ENCODE assay signal across 8 cellular contexts in the genomic region with DNA sequence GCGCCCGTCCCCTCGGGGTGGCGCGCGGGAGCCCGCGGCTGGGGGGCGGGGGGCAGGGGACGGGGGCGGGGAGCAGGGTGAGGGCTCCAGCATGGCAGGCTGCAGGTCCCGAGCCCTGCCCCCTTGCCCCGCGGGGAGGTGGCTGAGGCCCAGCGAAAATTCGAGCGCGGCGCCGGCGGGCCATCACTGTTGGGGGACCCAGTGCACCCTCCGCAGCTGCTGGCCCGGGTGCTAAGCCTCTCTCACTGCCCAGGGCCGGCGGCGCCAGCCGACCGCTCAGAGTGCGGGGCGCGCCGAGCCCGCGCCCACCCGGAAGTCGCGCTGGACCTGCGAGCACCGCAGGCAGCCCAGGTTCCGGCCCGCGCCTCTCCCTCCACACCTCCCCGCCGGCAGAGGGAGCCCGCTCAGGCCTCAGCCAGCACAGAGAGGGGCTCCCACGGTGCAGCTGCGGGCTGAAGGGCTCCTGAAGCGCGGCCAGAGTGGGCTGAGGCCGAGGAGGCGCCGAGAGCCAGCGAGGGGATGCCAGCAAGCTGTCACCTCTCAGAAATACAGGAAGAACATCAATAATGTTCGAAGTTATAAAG.
DNase-seq lines count a peak whose midpoint lies in the region; TF ChIP-seq lines count a peak whose summit lies in the region.
"Not testable (repeated sequence)": the region's sequence is repeated elsewhere in the genome, so short reads cannot be mapped to it uniquely, and the experiment has no call there.

No MANE protein-coding gene starts in this region.

- not testable (repeated sequence) for H3K27ac ChIP-seq in ACC112 (ENCODE audit: low read depth, low read length)
- H3K27ac ChIP-seq in esophagus muscularis mucosa (replicated peaks in 1 of 4), result peak overlapping the region; percentile 85 to 90 (median 87)
- peak overlapping the region; percentile 59 for H3K27ac ChIP-seq in mesodermal cell (ENCODE audit: low read depth, low read length, severe bottlenecking)

- H3K79me2 ChIP-seq in ACC112 (ENCODE audit: control insufficient read depth, insufficient read depth, low read length, unreplicated experiment), result not testable (repeated sequence)

- H3K4me3 ChIP-seq in ACC112 (ENCODE audit: low read depth, low read length) (peak overlapping the region; percentile 74), esophagus muscularis mucosa (peak overlapping the region; percentile 66 to 80 (median 72)), mesodermal cell (ENCODE audit: extremely low read depth, insufficient read depth, low read length, poor library complexity, severe bottlenecking) (peak overlapping the region; percentile 32)

- not testable (repeated sequence) for H3K9me3 ChIP-seq in esophagus muscularis mucosa; mesodermal cell (ENCODE audit: control insufficient read depth, low read length)

- peak; percentile 50 to 67 (median 50) for TF ChIP-seq CTCF in esophagus muscularis mucosa (IDR thresholded peaks at IDR 0.05)

- H3K36me3 ChIP-seq in ACC112 (ENCODE audit: insufficient read depth, low read length); esophagus muscularis mucosa; mesodermal cell (ENCODE audit: control insufficient read depth, insufficient read depth, low read length): not testable (repeated sequence)

- not testable (repeated sequence) for H3K27me3 ChIP-seq in ACC112 (ENCODE audit: insufficient read depth, low read length); esophagus muscularis mucosa

- not testable (repeated sequence) for TF ChIP-seq EP300 in esophagus muscularis mucosa (IDR thresholded peaks at IDR 0.05)

- H3K4me1 ChIP-seq in ACC112 (ENCODE audit: control insufficient read depth, insufficient read depth, low read length, unreplicated experiment); esophagus muscularis mucosa; mesodermal cell (ENCODE audit: control insufficient read depth, insufficient read depth, low read length, poor library complexity, severe bottlenecking): not testable (repeated sequence)

- intact Hi-C loops in esophagus muscularis mucosa (cut with DNase I), result not testable (repeated sequence)

- 0% methylated on average over 11 of the region's 54 CpGs for WGBS in esophagus muscularis mucosa
- WGBS in mesodermal cell (ENCODE audit: insufficient coverage in 2 of 2), 2 experiments, result 0% methylated on average over 2 of the region's 54 CpGs; no CpG with 5 or more reads in 1 of the 2 experiments

- H2AFZ ChIP-seq in ACC112 (ENCODE audit: low read length, unreplicated experiment), result not testable (repeated sequence)

- DNase-seq in NCI-H2029 (lab: John Stamatoyannopoulos, UW) (peak; percentile 69), SW480 (ENCODE audit: low spot score) (peak; percentile 49)
- peak; percentile 93 for DNase-seq in activated effector memory CD4-positive, alpha-beta T cell treated with anti-CD3 and anti-CD28 coated beads, Interleukin-2, amount 50 U/mL, for 16 hours
- DNase-seq in esophagus muscularis mucosa (ENCODE audit: extremely low spot score), result not testable (repeated sequence)
- peak; percentile 65 to 78 for DNase-seq in stimulated activated CD4-positive, alpha-beta T cell treated with anti-CD3 and anti-CD28 coated beads, Interleukin-1b, Interleukin-23, amount 100 ng/mL, for 4 hours (ENCODE audit: low read depth in 2 of 2)

- peak; percentile 35 for TF ChIP-seq POLR2A in GM19099 (IDR thresholded peaks at IDR 0.05; ENCODE audit: extremely low read depth, insufficient read length, low read depth)
- not testable (repeated sequence) for TF ChIP-seq POLR2A in esophagus muscularis mucosa (IDR thresholded peaks at IDR 0.05; ENCODE audit: low read depth)
